1 cellular context compared by ENCODE assay signal in the genomic region with DNA sequence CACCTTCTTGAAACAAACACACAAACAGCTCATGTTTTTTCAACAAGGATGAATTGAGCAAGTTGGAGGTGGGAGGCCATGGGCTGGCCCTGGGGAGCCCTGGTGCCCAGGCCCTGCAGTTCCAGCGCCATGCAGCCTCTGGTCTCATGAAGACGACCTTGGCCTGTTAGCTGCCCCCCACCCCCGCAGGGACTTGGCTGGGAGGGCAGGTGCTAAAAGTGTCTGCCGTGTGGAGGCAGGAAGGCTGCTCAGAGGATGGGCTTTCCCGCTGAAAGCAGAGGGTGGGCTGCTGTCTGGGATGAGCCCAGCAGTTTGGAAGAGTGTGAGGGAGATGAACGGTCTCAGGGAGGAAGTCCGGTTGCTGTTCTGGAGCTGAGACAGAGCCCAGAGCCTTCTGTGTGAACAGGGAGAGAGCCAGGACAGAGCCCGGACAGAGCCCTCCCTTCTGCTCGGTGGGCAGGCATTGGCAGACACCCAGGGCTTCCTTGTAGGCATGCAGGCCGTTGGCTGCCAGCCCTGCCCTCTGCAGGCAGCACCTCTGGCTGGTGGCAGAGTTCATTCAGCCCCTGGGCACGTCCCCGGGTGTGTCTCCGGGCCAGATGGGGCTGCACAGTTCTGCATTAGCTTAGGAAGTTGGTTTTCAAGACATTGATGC.
TF ChIP-seq lines count a peak whose summit lies in the region.

No MANE protein-coding gene starts in this region.

TF ChIP-seq in endothelial cell of umbilical vein, 7 proteins besides CTCF, POLR2A, EP300 and RAD21:
- no peak for TF ChIP-seq JUN (IDR thresholded peaks at IDR 0.05; ENCODE audit: borderline replicate concordance, insufficient read depth, insufficient read length, low read depth)
- no peak for TF ChIP-seq FOS (IDR thresholded peaks at IDR 0.05; ENCODE audit: borderline replicate concordance, insufficient read depth, low read length)
- TF ChIP-seq GATA2 (IDR thresholded peaks at IDR 0.05; ENCODE audit: insufficient read depth, insufficient read length, low read depth, low read length), result no peak
- no peak for TF ChIP-seq MYC (IDR thresholded peaks at IDR 0.05; ENCODE audit: low read depth, low read length)
- TF ChIP-seq, protein P1, sequence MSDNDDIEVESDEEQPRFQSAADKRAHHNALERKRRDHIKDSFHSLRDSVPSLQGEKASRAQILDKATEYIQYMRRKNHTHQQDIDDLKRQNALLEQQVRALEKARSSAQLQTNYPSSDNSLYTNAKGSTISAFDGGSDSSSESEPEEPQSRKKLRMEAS (IDR thresholded peaks at IDR 0.05; ENCODE audit: insufficient read depth, insufficient read length), result no peak
- TF ChIP-seq POLR2AphosphoS5 (IDR thresholded peaks at IDR 0.05; ENCODE audit: insufficient read depth, low read depth, low read length), result no peak
- TF ChIP-seq EZH2 (IDR thresholded peaks at IDR 0.05; ENCODE audit: borderline replicate concordance, low read depth, low read length, severe bottlenecking), result no peak
